Comparison of ENCODE assay signal across 10 cellular contexts in the genomic region with DNA sequence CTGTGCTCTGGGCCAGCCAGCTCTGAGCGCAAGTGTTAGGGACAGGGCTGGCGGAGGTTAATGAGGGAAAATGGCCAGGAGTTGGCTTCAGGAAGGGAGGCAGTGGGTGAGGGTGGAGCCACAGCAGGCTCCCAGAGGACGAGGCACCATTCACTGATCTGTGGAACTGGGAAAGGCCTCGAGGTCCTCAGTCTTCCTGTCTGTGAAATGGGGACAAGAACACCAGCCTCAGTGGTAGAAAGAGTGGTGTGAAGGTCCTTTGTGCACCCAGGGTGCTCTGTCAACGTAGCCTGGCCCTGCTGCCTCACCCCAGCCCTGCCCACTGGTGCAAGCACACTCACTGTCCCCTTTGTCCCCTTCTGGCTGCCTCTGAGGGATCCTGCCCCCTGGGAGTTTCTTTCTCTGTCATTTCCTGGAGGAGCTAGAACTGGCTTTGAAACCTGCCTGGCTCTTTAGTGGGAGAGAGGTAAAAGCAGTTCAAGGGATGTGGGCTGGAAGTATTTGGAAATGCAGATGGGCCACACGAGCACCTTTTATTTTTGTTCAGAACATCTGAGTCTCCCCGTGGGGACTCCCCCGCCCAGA. TPM values are rescaled to one million over a fixed set of nuclear protein-coding genes. Genes with fewer than 3 reads are reported as not detected.
DNase-seq lines count a peak whose midpoint lies in the region; ATAC-seq, FAIRE-seq and TF ChIP-seq lines count a peak whose summit lies in the region.
"Had no signal": no experiment of that assay in that cellular context is flagged by ENCODE, and none has a peak within 500 bp of the region (broad histone marks: within the 10 kb centered on the region; RNA-seq: fewer than 3 reads in every experiment).

No MANE protein-coding gene starts in this region.

- peaks cover 7% of the 10 kb centered on the region for H3K27me3 Mint-ChIP-seq in nephron progenitor cell (ENCODE audit: low read depth, poor library complexity)

- H3K27ac Mint-ChIP-seq in activated naive CD4-positive, alpha-beta T cell treated with anti-CD3 and anti-CD28 coated beads, Interleukin-2, amount 50 U/mL, for 72 hours: peak overlapping the region; percentile 82
- no peak overlapping the region for H3K27ac Mint-ChIP-seq in nephron progenitor cell

- peak; percentile 30 for ATAC-seq in HCT116
- peak; percentile 14 to 49 for ATAC-seq in activated naive CD4-positive, alpha-beta T cell treated with anti-CD3 and anti-CD28 coated beads, Interleukin-2, amount 50 U/mL, for 72 hours

- no peak for TF ChIP-seq RAD21 in HCT116 (IDR thresholded peaks at IDR 0.05; ENCODE audit: low read depth)

- TF ChIP-seq CTCF in HCT116 (IDR thresholded peaks at IDR 0.05 in 2 of 3, conservative IDR thresholded peaks at IDR 0.05 in 1 of 3; ENCODE audit: borderline replicate concordance in 1 of 3, insufficient read depth in 1 of 3, low read depth in 2 of 3, low read length in 2 of 3) (no peak), nephron progenitor cell (IDR thresholded peaks at IDR 0.05) (no peak)

- CTCF ChIA-PET in HCT116 (lab: Charles Lee): no interaction called here

- intact Hi-C loops in HCT116 (cut with micrococcal nuclease): no loop called here

- no peak for DNase-seq in GM12891 (ENCODE audit: insufficient read length, low spot score)
- no peak for DNase-seq in HCT116 (ENCODE audit: low read depth, low spot score)
- DNase-seq in activated naive CD4-positive, alpha-beta T cell treated with anti-CD3 and anti-CD28 coated beads, Interleukin-2, amount 50 U/mL, for 72 hours (ENCODE audit: low spot score in 2 of 2): no peak
- DNase-seq in nephron progenitor cell: no peak
- DNase-seq in SW480 (ENCODE audit: low spot score): no peak
- no peak for DNase-seq in NCI-H510A treated with DMSO at 0.1 percent for 48 hours (lab: John Stamatoyannopoulos, UW)
- DNase-seq in NOMO-1 treated with DMSO at 0.1 percent for 48 hours (lab: John Stamatoyannopoulos, UW; ENCODE audit: unreplicated experiment): no peak
- no peak for DNase-seq in DMS79 treated with DMSO at 0.1 percent for 48 hours (lab: John Stamatoyannopoulos, UW)

- H3K36me3 ChIP-seq in HCT116 (ENCODE audit: control insufficient read depth in 1 of 2, insufficient read depth in 2 of 2, low read length in 2 of 2): no peaks in the 10 kb centered on the region
- H3K36me3 ChIP-seq: SJSA1 had no signal

- no peaks in the 10 kb centered on the region for H3K9me2 ChIP-seq in HCT116 (ENCODE audit: insufficient read depth)

- H3K27ac ChIP-seq in HCT116 (ENCODE audit: low read depth, low read length): no peak overlapping the region
- H3K27ac ChIP-seq: SJSA1 had no signal

- H3K4me3 ChIP-seq in HCT116 (replicated peaks in 1 of 2; ENCODE audit: low read depth in 1 of 2, low read length in 2 of 2): peak overlapping the region in 1 of 2 experiments; percentile 15; a peak in 1 of 4 replicates
- H3K4me3 ChIP-seq: SJSA1 had no signal

- no peaks in the 10 kb centered on the region for H3K79me2 ChIP-seq in HCT116 (ENCODE audit: insufficient read depth, low read length)

- FAIRE-seq in GM12891 (lab: Jason Lieb, UNC): peak; percentile 48

- TF ChIP-seq POLR2A in GM12891 (IDR thresholded peaks at IDR 0.05; ENCODE audit: low read depth, low read length) (no peak), HCT116 (IDR thresholded peaks at IDR 0.05; ENCODE audit: borderline replicate concordance, extremely low read depth, insufficient read depth, insufficient read length) (no peak)

- BruUV-seq in HCT116 (replicated peaks; lab: Mats Ljungman, UMichigan): no TSS peak

- no peaks in the 10 kb centered on the region for H3K36me3 Mint-ChIP-seq in activated naive CD4-positive, alpha-beta T cell treated with anti-CD3 and anti-CD28 coated beads, Interleukin-2, amount 50 U/mL, for 72 hours
- H3K36me3 Mint-ChIP-seq in nephron progenitor cell (ENCODE audit: low read depth): no peaks in the 10 kb centered on the region

- H3K9ac ChIP-seq in HCT116 (ENCODE audit: low read length): no peak overlapping the region

- peaks cover 60% of the 10 kb centered on the region for H3K4me1 Mint-ChIP-seq in nephron progenitor cell

- H3K4me3 Mint-ChIP-seq in nephron progenitor cell: peak overlapping the region; percentile 67

- H2AFZ ChIP-seq in HCT116 (ENCODE audit: low read depth, low read length, poor library complexity, severe bottlenecking): peak overlapping the region; percentile 83

- no peaks in the 10 kb centered on the region for H3K27me3 ChIP-seq in HCT116 (ENCODE audit: insufficient read depth, low read length)

- no peaks in the 10 kb centered on the region for H4K20me1 ChIP-seq in HCT116 (ENCODE audit: insufficient read depth)

- RAD21 ChIA-PET in HCT116 (lab: Charles Lee; ENCODE audit: low non-redundant PET in 1 of 2, low total read pairs in 2 of 2, uncharacterized antibody in 2 of 2, unreplicated experiment in 2 of 2): no interaction called here

- H3K9me3 Mint-ChIP-seq in activated naive CD4-positive, alpha-beta T cell treated with anti-CD3 and anti-CD28 coated beads, Interleukin-2, amount 50 U/mL, for 72 hours: no peaks in the 10 kb centered on the region
- no peaks in the 10 kb centered on the region for H3K9me3 Mint-ChIP-seq in nephron progenitor cell

- H3K9me3 ChIP-seq in HCT116 (ENCODE audit: control insufficient read depth in 1 of 2, insufficient read depth in 1 of 2, low read depth in 1 of 2, low read length in 2 of 2): no peaks in the 10 kb centered on the region
- H3K9me3 ChIP-seq: SJSA1 had no signal

- peaks cover 12 to 16% of the 10 kb centered on the region in 2 experiments for H3K4me1 ChIP-seq in HCT116 (ENCODE audit: control insufficient read depth in 1 of 2, insufficient read depth in 2 of 2, low read length in 2 of 2)
- H3K4me1 ChIP-seq: SJSA1 had no signal

- peak overlapping the region; percentile 66 for H3K4me2 ChIP-seq in HCT116 (ENCODE audit: low read length)

- POLR2A ChIA-PET in HCT116 (lab: Charles Lee): no interaction called here

TF ChIP-seq in GM12891, 5 proteins besides CTCF, POLR2A, EP300 and RAD21:
- no peak for TF ChIP-seq PAX5 (IDR thresholded peaks at IDR 0.05; ENCODE audit: insufficient read depth, low read length, severe bottlenecking)
- no peak for TF ChIP-seq TAF1 (IDR thresholded peaks at IDR 0.05; ENCODE audit: low read depth, low read length)
- no peak for TF ChIP-seq SPI1 (IDR thresholded peaks at IDR 0.05; ENCODE audit: low read depth, low read length)
TF ChIP-seq in GM12891: peak in this region for 0.

TF ChIP-seq in HCT116, 20 proteins besides CTCF, POLR2A, EP300 and RAD21:
- TF ChIP-seq, protein P1, sequence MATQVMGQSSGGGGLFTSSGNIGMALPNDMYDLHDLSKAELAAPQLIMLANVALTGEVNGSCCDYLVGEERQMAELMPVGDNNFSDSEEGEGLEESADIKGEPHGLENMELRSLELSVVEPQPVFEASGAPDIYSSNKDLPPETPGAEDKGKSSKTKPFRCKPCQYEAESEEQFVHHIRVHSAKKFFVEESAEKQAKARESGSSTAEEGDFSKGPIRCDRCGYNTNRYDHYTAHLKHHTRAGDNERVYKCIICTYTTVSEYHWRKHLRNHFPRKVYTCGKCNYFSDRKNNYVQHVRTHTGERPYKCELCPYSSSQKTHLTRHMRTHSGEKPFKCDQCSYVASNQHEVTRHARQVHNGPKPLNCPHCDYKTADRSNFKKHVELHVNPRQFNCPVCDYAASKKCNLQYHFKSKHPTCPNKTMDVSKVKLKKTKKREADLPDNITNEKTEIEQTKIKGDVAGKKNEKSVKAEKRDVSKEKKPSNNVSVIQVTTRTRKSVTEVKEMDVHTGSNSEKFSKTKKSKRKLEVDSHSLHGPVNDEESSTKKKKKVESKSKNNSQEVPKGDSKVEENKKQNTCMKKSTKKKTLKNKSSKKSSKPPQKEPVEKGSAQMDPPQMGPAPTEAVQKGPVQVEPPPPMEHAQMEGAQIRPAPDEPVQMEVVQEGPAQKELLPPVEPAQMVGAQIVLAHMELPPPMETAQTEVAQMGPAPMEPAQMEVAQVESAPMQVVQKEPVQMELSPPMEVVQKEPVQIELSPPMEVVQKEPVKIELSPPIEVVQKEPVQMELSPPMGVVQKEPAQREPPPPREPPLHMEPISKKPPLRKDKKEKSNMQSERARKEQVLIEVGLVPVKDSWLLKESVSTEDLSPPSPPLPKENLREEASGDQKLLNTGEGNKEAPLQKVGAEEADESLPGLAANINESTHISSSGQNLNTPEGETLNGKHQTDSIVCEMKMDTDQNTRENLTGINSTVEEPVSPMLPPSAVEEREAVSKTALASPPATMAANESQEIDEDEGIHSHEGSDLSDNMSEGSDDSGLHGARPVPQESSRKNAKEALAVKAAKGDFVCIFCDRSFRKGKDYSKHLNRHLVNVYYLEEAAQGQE (IDR thresholded peaks at IDR 0.05; ENCODE audit: low read depth): no peak
- TF ChIP-seq, protein P2, sequence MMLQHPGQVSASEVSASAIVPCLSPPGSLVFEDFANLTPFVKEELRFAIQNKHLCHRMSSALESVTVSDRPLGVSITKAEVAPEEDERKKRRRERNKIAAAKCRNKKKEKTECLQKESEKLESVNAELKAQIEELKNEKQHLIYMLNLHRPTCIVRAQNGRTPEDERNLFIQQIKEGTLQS (IDR thresholded peaks at IDR 0.05): no peak
- no peak for TF ChIP-seq CEBPB (IDR thresholded peaks at IDR 0.05; ENCODE audit: low read depth)
- no peak for TF ChIP-seq ELF1 (IDR thresholded peaks at IDR 0.05; ENCODE audit: borderline replicate concordance, low read depth)
- no peak for TF ChIP-seq EZH2 (IDR thresholded peaks at IDR 0.05)
- TF ChIP-seq JUND (IDR thresholded peaks at IDR 0.05): no peak

RNA-seq across cellular contexts. Expression of a gene that starts 25.0 kb away (rescaled TPM):
- polyA plus RNA-seq in GM12891 (2012; ENCODE audit: low read depth, missing spikeins): not detected
- not detected for total RNA-seq in HCT116 (2021; ENCODE audit: unreplicated experiment)
- polyA plus RNA-seq in HCT116 (2012): 0.05 and 0.10 TPM in 2 replicates
- total RNA-seq in activated naive CD4-positive, alpha-beta T cell treated with anti-CD3 and anti-CD28 coated beads, Interleukin-2, amount 50 U/mL, for 72 hours: not detected
- total RNA-seq: SJSA1 had no signal

RNA-seq across cellular contexts. Expression of a gene that starts 52.7 kb away (rescaled TPM):
- not detected for polyA plus RNA-seq in GM12891 (2012; ENCODE audit: low read depth, missing spikeins)
- 0.10 TPM for total RNA-seq in HCT116 (2021; ENCODE audit: unreplicated experiment)
- polyA plus RNA-seq in HCT116 (2012): not detected in 2 replicates
- total RNA-seq in activated naive CD4-positive, alpha-beta T cell treated with anti-CD3 and anti-CD28 coated beads, Interleukin-2, amount 50 U/mL, for 72 hours: not detected
- total RNA-seq: SJSA1 had no signal
- polyA plus RNA-seq: adipose tissue had no signal
